In the genomic region with DNA sequence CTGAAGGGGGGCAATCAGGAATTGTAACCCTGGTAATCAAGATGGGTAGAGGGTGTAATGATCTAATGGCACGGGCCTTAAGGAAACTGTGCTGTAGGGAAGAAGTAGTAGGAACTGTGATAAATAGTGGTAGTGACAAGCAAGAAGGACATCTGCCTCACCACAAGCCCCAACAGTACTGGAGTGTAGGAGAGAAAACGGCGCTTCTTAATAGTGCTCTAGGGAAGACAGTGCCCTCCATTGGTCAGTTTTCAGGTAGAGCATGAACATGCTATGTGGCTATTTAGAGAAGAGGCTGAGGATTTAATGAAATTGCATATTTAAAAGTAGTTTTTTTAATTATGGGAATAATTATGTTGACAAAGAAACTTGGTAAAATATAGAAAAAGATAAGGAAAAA, we compare ENCODE assay signal across 10 cellular contexts. TPM values are rescaled to one million over a fixed set of nuclear protein-coding genes. Genes with fewer than 3 reads are reported as not detected.
DNase-seq lines count a peak whose midpoint lies in the region; TF ChIP-seq lines count a peak whose summit lies in the region.
"Had no signal": no experiment of that assay in that cellular context is flagged by ENCODE, and none has a peak within 500 bp of the region (broad histone marks: within the 10 kb centered on the region; RNA-seq: fewer than 3 reads in every experiment).

No MANE protein-coding gene starts in this region.

- H3K27me3 Mint-ChIP-seq in activated naive CD4-positive, alpha-beta T cell treated with anti-CD3 and anti-CD28 coated beads, Interleukin-2, amount 10 ng/mL, durations not matched to agents 7 days and 5 days = no peaks in the 10 kb centered on the region
- no peaks in the 10 kb centered on the region for H3K27me3 Mint-ChIP-seq in T-helper 2 cell treated with Interferon-gamma antibody and Interleukin-4, amounts not matched to agents 5 μg/mL and 100 μg/mL, for 36 hours (ENCODE audit: low read depth)

- H3K4me3 Mint-ChIP-seq in activated naive CD4-positive, alpha-beta T cell treated with anti-CD3 and anti-CD28 coated beads, Interleukin-2, amount 10 ng/mL, durations not matched to agents 7 days and 5 days = no peak overlapping the region
- H3K4me3 Mint-ChIP-seq in T-helper 2 cell treated with Interferon-gamma antibody and Interleukin-4, amounts not matched to agents 5 μg/mL and 100 μg/mL, for 36 hours = no peak overlapping the region

- WGBS in thymus = 69% methylated on average over 3 of the region's 3 CpGs

- H3K4me1 ChIP-seq in thymus (ENCODE audit: control insufficient read depth, insufficient read depth, low read length) = peaks cover 17% of the 10 kb centered on the region

- H3K9me3 Mint-ChIP-seq in activated naive CD4-positive, alpha-beta T cell treated with anti-CD3 and anti-CD28 coated beads, Interleukin-2, amount 10 ng/mL, durations not matched to agents 7 days and 5 days = peaks cover 12% of the 10 kb centered on the region
- H3K9me3 Mint-ChIP-seq in T-helper 2 cell treated with Interferon-gamma antibody and Interleukin-4, amounts not matched to agents 5 μg/mL and 100 μg/mL, for 36 hours = peaks cover 4% of the 10 kb centered on the region

- CTCF ChIA-PET in activated naive CD4-positive, alpha-beta T cell treated with anti-CD3 and anti-CD28 coated beads, Interleukin-2, amount 10 ng/mL, durations not matched to agents 7 days and 5 days (lab: Charles Lee) = interaction anchor here (0.7 to 10.1 kb wide), 8 partner anchors 14 to 429 kb away, joined by 3 to 115 read pairs (median 4); no protein-coding TSS in a partner anchor

- H3K4me3 ChIP-seq in choroid plexus epithelial cell (ENCODE audit: low read depth, low read length) (no peak overlapping the region), thymus (ENCODE audit: low read length) (peak overlapping the region; percentile 28)
- H3K4me3 ChIP-seq: heart left ventricle, prostate gland had no signal

- H3K27ac Mint-ChIP-seq in activated naive CD4-positive, alpha-beta T cell treated with anti-CD3 and anti-CD28 coated beads, Interleukin-2, amount 10 ng/mL, durations not matched to agents 7 days and 5 days = no peak overlapping the region
- H3K27ac Mint-ChIP-seq in T-helper 2 cell treated with Interferon-gamma antibody and Interleukin-4, amounts not matched to agents 5 μg/mL and 100 μg/mL, for 36 hours = no peak overlapping the region

- H3K9me3 ChIP-seq in thymus (ENCODE audit: control insufficient read depth) = no peaks in the 10 kb centered on the region
- H3K9me3 ChIP-seq: heart left ventricle, prostate gland had no signal

- H3K36me3 Mint-ChIP-seq in activated naive CD4-positive, alpha-beta T cell treated with anti-CD3 and anti-CD28 coated beads, Interleukin-2, amount 10 ng/mL, durations not matched to agents 7 days and 5 days = peaks cover 47% of the 10 kb centered on the region
- H3K36me3 Mint-ChIP-seq in T-helper 2 cell treated with Interferon-gamma antibody and Interleukin-4, amounts not matched to agents 5 μg/mL and 100 μg/mL, for 36 hours (ENCODE audit: low read depth) = peaks cover 44% of the 10 kb centered on the region

- peak overlapping the region; percentile 85 for H3K27ac ChIP-seq in thymus (ENCODE audit: low read depth)

- H3K27me3 ChIP-seq in thymus (ENCODE audit: control insufficient read depth, insufficient read depth) = no peaks in the 10 kb centered on the region
- H3K27me3 ChIP-seq: heart left ventricle had no signal

- H3K36me3 ChIP-seq in thymus (ENCODE audit: control insufficient read depth, insufficient read depth) = no peaks in the 10 kb centered on the region
- H3K36me3 ChIP-seq: prostate gland had no signal

- DNase-seq in activated naive CD4-positive, alpha-beta T cell treated with anti-CD3 and anti-CD28 coated beads, Interleukin-2, amount 10 ng/mL, durations not matched to agents 7 days and 5 days = peak; percentile 27
- DNase-seq in activated naive CD4-positive, alpha-beta T cell (lab: John Stamatoyannopoulos, UW) = no peak
- peak; percentile 86 for DNase-seq in NCI-H82 treated with DMSO at 0.1 percent for 48 hours (lab: John Stamatoyannopoulos, UW; ENCODE audit: unreplicated experiment)
- no peak for DNase-seq in choroid plexus epithelial cell (ENCODE audit: low read depth)
- no peak for DNase-seq in HPDE6-E6E7 (ENCODE audit: extremely low spot score)
- DNase-seq in NCI-H774 (lab: John Stamatoyannopoulos, UW) = no peak
- no peak for DNase-seq in T-helper 2 cell treated with Interferon-gamma antibody and Interleukin-4, amounts not matched to agents 5 μg/mL and 100 μg/mL, for 36 hours (ENCODE audit: low spot score)
- DNase-seq: heart left ventricle had no signal

- peaks cover 36% of the 10 kb centered on the region for H3K4me1 Mint-ChIP-seq in activated naive CD4-positive, alpha-beta T cell treated with anti-CD3 and anti-CD28 coated beads, Interleukin-2, amount 10 ng/mL, durations not matched to agents 7 days and 5 days
- H3K4me1 Mint-ChIP-seq in T-helper 2 cell treated with Interferon-gamma antibody and Interleukin-4, amounts not matched to agents 5 μg/mL and 100 μg/mL, for 36 hours (ENCODE audit: low read depth) = peaks cover 43% of the 10 kb centered on the region

- peak; percentile 21 for TF ChIP-seq CTCF in choroid plexus epithelial cell (conservative IDR thresholded peaks at IDR 0.05; ENCODE audit: low read depth, low read length)

RNA-seq across cellular contexts. Expression of a gene that starts 32.2 kb away (rescaled TPM):
- polyA plus RNA-seq in thymus = 9.8 TPM

RNA-seq across cellular contexts. Expression of a gene that starts 33.5 kb away (rescaled TPM):
- polyA plus RNA-seq in thymus = 12.1 TPM

Comparison
In these comparisons a context has a peak if more than half of its experiments do, and no peak if none do; other contexts are left out.
1. DNase-seq: peak in activated naive CD4-positive, alpha-beta T cell treated with anti-CD3 and anti-CD28 coated beads, Interleukin-2, amount 10 ng/mL, durations not matched to agents 7 days and 5 days (single experiment) and NCI-H82 treated with DMSO at 0.1 percent for 48 hours (single experiment); none in activated naive CD4-positive, alpha-beta T cell (0 of 4), choroid plexus epithelial cell (single experiment), HPDE6-E6E7 (single experiment), NCI-H774 (single experiment) and T-helper 2 cell treated with Interferon-gamma antibody and Interleukin-4, amounts not matched to agents 5 μg/mL and 100 μg/mL, for 36 hours (single experiment).